In the genomic region with DNA sequence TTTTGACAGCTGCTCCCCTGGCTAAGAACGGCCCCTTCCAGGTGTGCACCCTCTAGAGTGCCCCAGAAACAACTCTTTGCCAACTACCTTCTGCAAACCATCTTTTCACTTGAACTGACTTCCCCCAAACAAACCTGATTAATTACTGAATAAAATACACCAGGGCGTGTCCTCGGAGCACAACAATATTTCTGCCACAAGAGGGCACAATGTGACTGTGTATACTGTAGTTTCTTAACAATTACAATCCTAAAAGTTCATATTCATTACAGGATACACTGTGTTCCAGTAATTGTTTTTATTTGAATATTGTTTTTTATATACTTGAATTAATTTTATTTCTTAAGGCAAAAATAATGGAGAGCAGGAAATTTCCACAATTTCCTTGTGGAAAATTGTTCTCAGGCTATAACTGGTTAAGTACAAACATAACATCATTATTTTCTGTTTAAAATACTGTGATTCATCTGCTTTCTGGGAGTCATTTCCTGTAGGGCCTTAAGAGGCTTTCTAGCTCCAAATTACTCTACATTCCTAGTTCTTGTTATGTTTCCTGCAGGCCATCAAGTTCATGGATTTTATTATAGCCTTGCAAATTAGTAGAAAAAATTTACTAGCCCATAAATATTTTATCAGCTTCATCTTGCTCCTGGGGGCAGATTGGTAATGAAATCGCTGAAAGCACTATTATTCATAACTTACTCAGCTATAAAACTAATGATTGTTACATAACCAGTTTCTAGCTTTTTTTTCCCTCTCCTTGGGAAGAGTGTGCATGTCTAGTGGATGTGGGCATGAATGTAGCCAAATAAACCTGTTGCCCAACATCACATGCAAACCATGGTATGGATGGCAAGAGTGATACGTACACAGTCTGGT, we compare ENCODE assay signal across 8 cellular contexts. TPM values are rescaled to one million over a fixed set of nuclear protein-coding genes. Genes with fewer than 3 reads are reported as not detected.
DNase-seq lines count a peak whose midpoint lies in the region; ATAC-seq, FAIRE-seq and TF ChIP-seq lines count a peak whose summit lies in the region.

No MANE protein-coding gene starts in this region.

- H3K36me3 Mint-ChIP-seq in activated T-helper 2 cell treated with anti-CD3 and anti-CD28 coated beads, Interferon-gamma antibody, Interleukin-2, Interleukin-4, amounts not matched to agents 10 μg/mL and 5 μg/mL and 100 μg/mL, durations not matched to agents 14 hours and 24 hours and 36 hours (ENCODE audit: low read depth), result no peaks in the 10 kb centered on the region
- no peaks in the 10 kb centered on the region for H3K36me3 Mint-ChIP-seq in progenitor cell of endocrine pancreas (ENCODE audit: insufficient read depth)

- intact Hi-C loops in activated T-helper 2 cell treated with anti-CD3 and anti-CD28 coated beads, Interferon-gamma antibody, Interleukin-2, Interleukin-4, amounts not matched to agents 10 μg/mL and 5 μg/mL and 100 μg/mL, durations not matched to agents 14 hours and 24 hours and 36 hours (cut with micrococcal nuclease), result loop anchor here (1.0 to 10.0 kb wide), 7 partner anchors 63 to 677 kb away; a partner anchor contains a TSS
- intact Hi-C loops in posterior vena cava (cut with DNase I), result loop anchor here (10.0 kb wide), 3 partner anchors 357 to 427 kb away; a partner anchor contains a TSS

- no peaks in the 10 kb centered on the region for H3K27me3 Mint-ChIP-seq in activated T-helper 2 cell treated with anti-CD3 and anti-CD28 coated beads, Interferon-gamma antibody, Interleukin-2, Interleukin-4, amounts not matched to agents 10 μg/mL and 5 μg/mL and 100 μg/mL, durations not matched to agents 14 hours and 24 hours and 36 hours (ENCODE audit: low read depth)
- H3K27me3 Mint-ChIP-seq in progenitor cell of endocrine pancreas, result peaks cover 3% of the 10 kb centered on the region

- no peaks in the 10 kb centered on the region for H3K27me3 ChIP-seq in foreskin keratinocyte

- H3K4me3 Mint-ChIP-seq in activated T-helper 2 cell treated with anti-CD3 and anti-CD28 coated beads, Interferon-gamma antibody, Interleukin-2, Interleukin-4, amounts not matched to agents 10 μg/mL and 5 μg/mL and 100 μg/mL, durations not matched to agents 14 hours and 24 hours and 36 hours (ENCODE audit: low read depth), result no peak overlapping the region
- H3K4me3 Mint-ChIP-seq in progenitor cell of endocrine pancreas (ENCODE audit: low read depth), result no peak overlapping the region

- ATAC-seq in foreskin keratinocyte (peak; percentile 79), HG03175 (IDR thresholded peaks at IDR 0.05; ENCODE audit: unreplicated experiment) (no peak)

- peak overlapping the region; percentile 44 for H3K27ac ChIP-seq in foreskin keratinocyte

- H3K4me1 Mint-ChIP-seq in activated T-helper 2 cell treated with anti-CD3 and anti-CD28 coated beads, Interferon-gamma antibody, Interleukin-2, Interleukin-4, amounts not matched to agents 10 μg/mL and 5 μg/mL and 100 μg/mL, durations not matched to agents 14 hours and 24 hours and 36 hours (ENCODE audit: low read depth), result peaks cover 40% of the 10 kb centered on the region
- peaks cover 4% of the 10 kb centered on the region for H3K4me1 Mint-ChIP-seq in progenitor cell of endocrine pancreas (ENCODE audit: low read depth)

- DNase-seq in KBM-7 (peak; percentile 76), RKO (ENCODE audit: low spot score) (peak; percentile 94), foreskin keratinocyte (peak; percentile 93 to 98), progenitor cell of endocrine pancreas (ENCODE audit: low spot score, unreplicated experiment) (peak; percentile 28), posterior vena cava (ENCODE audit: low spot score) (no peak)
- peak; percentile 20 for DNase-seq in activated T-helper 2 cell treated with anti-CD3 and anti-CD28 coated beads, Interferon-gamma antibody, Interleukin-2, Interleukin-4, amounts not matched to agents 10 μg/mL and 5 μg/mL and 100 μg/mL, durations not matched to agents 14 hours and 24 hours and 36 hours (ENCODE audit: low spot score)

- TF ChIP-seq CTCF in foreskin keratinocyte (conservative IDR thresholded peaks at IDR 0.05), result peak; percentile 96
- TF ChIP-seq CTCF in progenitor cell of endocrine pancreas (IDR thresholded peaks at IDR 0.05; ENCODE audit: unreplicated experiment), result peak; percentile 89

- H3K9me3 Mint-ChIP-seq in activated T-helper 2 cell treated with anti-CD3 and anti-CD28 coated beads, Interferon-gamma antibody, Interleukin-2, Interleukin-4, amounts not matched to agents 10 μg/mL and 5 μg/mL and 100 μg/mL, durations not matched to agents 14 hours and 24 hours and 36 hours, result no peaks in the 10 kb centered on the region
- no peaks in the 10 kb centered on the region for H3K9me3 Mint-ChIP-seq in progenitor cell of endocrine pancreas (ENCODE audit: low read depth)

- FAIRE-seq in G401.6 (lab: Jason Lieb, UNC), result peak; percentile 99

- H3K4me1 ChIP-seq in foreskin keratinocyte, result peaks cover 33% of the 10 kb centered on the region

- H3K27ac Mint-ChIP-seq in activated T-helper 2 cell treated with anti-CD3 and anti-CD28 coated beads, Interferon-gamma antibody, Interleukin-2, Interleukin-4, amounts not matched to agents 10 μg/mL and 5 μg/mL and 100 μg/mL, durations not matched to agents 14 hours and 24 hours and 36 hours, result no peak overlapping the region
- no peak overlapping the region for H3K27ac Mint-ChIP-seq in progenitor cell of endocrine pancreas

- in situ Hi-C loops in KBM-7 (cut with MboI; ENCODE audit: low pct_unique_long_range_greater_than_20kb, low sequenced_read_pairs), result loop anchor here (25.0 kb wide), 1 partner anchor 409 kb away; no protein-coding TSS in a partner anchor

RNA-seq across cellular contexts. Expression of a gene that starts 51.9 kb away (rescaled TPM):
- not detected in 2 replicates for total RNA-seq in activated T-helper 2 cell treated with anti-CD3 and anti-CD28 coated beads, Interferon-gamma antibody, Interleukin-2, Interleukin-4, amounts not matched to agents 10 μg/mL and 5 μg/mL and 100 μg/mL, durations not matched to agents 14 hours and 24 hours and 36 hours
- total RNA-seq in foreskin keratinocyte, result not detected in 2 replicates
- polyA plus RNA-seq in foreskin keratinocyte, result 0.09 TPM in 1 of 2 replicates, not detected in the other
- not detected in 2 replicates for total RNA-seq in progenitor cell of endocrine pancreas
- 1 to 10 TPM in 1 of 2 donors, under 1 TPM in 1; 1.00 to 1.6 TPM for total RNA-seq in posterior vena cava
